In the genomic region with DNA sequence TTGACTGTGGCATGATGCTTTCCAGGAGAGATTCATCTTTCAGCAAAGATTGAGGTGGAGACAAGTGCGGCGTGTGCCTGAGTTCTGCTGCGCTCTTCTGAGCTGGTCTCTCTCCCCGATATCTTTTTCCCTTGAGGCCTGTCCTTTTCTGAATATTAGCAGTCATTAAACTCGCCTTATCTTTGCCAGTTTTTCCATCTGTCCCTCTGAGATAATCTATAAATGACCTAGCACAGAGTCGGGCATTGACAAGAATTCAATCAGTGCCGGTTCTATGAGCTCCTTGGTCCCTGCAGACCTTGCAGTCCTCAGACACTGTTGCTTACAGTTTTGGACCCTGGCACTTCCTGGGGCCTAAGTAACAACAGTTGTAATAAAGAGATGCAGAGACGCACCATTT, we compare ENCODE assay signal across 19 cellular contexts.
A peak's percentile ranks its signal among the peaks of the same experiment; 100 is the strongest.
DNase-seq lines count a peak whose midpoint lies in the region; ATAC-seq lines count a peak whose summit lies in the region.
"Had no signal": no experiment of that assay in that cellular context is flagged by ENCODE, and none has a peak within 500 bp of the region (broad histone marks: within the 10 kb centered on the region; RNA-seq: fewer than 3 reads in every experiment).

No MANE protein-coding gene starts in this region.

- peaks cover 3% of the 10 kb centered on the region for H3K9me3 Mint-ChIP-seq in T-helper 1 cell treated with Interleukin-12 subunit alpha and Interleukin-12 subunit beta and Interleukin-4 antibody, amounts not matched to agents 30 μg/mL and 1 μg/mL, for 36 hours
- H3K9me3 Mint-ChIP-seq in stimulated activated naive CD8-positive, alpha-beta T cell treated with anti-CD3 and anti-CD28 coated beads, Interleukin-15, Interleukin-2, amounts not matched to agents 100 ng/mL and 50 ng/mL, for 24 hours = no peaks in the 10 kb centered on the region
- H3K9me3 Mint-ChIP-seq in stimulated activated naive CD8-positive, alpha-beta T cell treated with anti-CD3 and anti-CD28 coated beads, Interleukin-15, amount 100 ng/mL, for 72 hours = no peaks in the 10 kb centered on the region
- peaks cover 0 to 3% (median 0%) of the 10 kb centered on the region in 11 donors for H3K9me3 Mint-ChIP-seq in naive thymus-derived CD4-positive, alpha-beta T cell
- H3K9me3 Mint-ChIP-seq: IgD-negative memory B cell had no signal

- DNase-seq in T-helper 1 cell (no peak), substantia nigra (lab: John Stamatoyannopoulos, UW) (no peak)
- DNase-seq in stimulated activated naive CD8-positive, alpha-beta T cell treated with anti-CD3 and anti-CD28 coated beads, Interleukin-15, amount 100 ng/mL, for 72 hours = no peak
- no peak for DNase-seq in naive thymus-derived CD4-positive, alpha-beta T cell
- DNase-seq: Caco-2, GM23248, MM.1S, NCI-H1092, NCI-H1436 treated with DMSO at 0.1 percent for 48 hours, NCI-H2029, NCI-H345, NCI-H524 treated with DMSO at 0.1 percent for 48 hours had no signal

- intact Hi-C loops in naive thymus-derived CD4-positive, alpha-beta T cell (cut with micrococcal nuclease) = no loop called here

- no peaks in the 10 kb centered on the region for H3K9me3 ChIP-seq in naive thymus-derived CD4-positive, alpha-beta T cell (ENCODE audit: control insufficient read depth in 2 of 3, low read length in 3 of 3)
- H3K9me3 ChIP-seq: Caco-2, HAP-1 had no signal

- H3K4me3 ChIP-seq in naive thymus-derived CD4-positive, alpha-beta T cell (ENCODE audit: low read length) = no peak overlapping the region
- H3K4me3 ChIP-seq: GM23248, HAP-1 had no signal

- H3K27me3 Mint-ChIP-seq in T-helper 1 cell treated with Interleukin-12 subunit alpha and Interleukin-12 subunit beta and Interleukin-4 antibody, amounts not matched to agents 30 μg/mL and 1 μg/mL, for 36 hours (ENCODE audit: low read depth) = no peaks in the 10 kb centered on the region
- no peaks in the 10 kb centered on the region for H3K27me3 Mint-ChIP-seq in stimulated activated naive CD8-positive, alpha-beta T cell treated with anti-CD3 and anti-CD28 coated beads, Interleukin-15, Interleukin-2, amounts not matched to agents 100 ng/mL and 50 ng/mL, for 24 hours
- no peaks in the 10 kb centered on the region for H3K27me3 Mint-ChIP-seq in stimulated activated naive CD8-positive, alpha-beta T cell treated with anti-CD3 and anti-CD28 coated beads, Interleukin-15, amount 100 ng/mL, for 72 hours
- no peaks in the 10 kb centered on the region for H3K27me3 Mint-ChIP-seq in naive thymus-derived CD4-positive, alpha-beta T cell
- H3K27me3 Mint-ChIP-seq: IgD-negative memory B cell had no signal

- POLR2A ChIA-PET in naive thymus-derived CD4-positive, alpha-beta T cell (lab: Charles Lee) = interaction anchor here (1.2 to 16.5 kb wide), 7 partner anchors 9 to 151 kb away, joined by 3 to 416 read pairs (median 42); a partner anchor contains a TSS

- no peak for ATAC-seq in stimulated activated naive CD8-positive, alpha-beta T cell treated with anti-CD3 and anti-CD28 coated beads, Interleukin-15, amount 100 ng/mL, for 72 hours
- no peak for ATAC-seq in naive thymus-derived CD4-positive, alpha-beta T cell
- ATAC-seq in GM19035 (IDR thresholded peaks at IDR 0.05; ENCODE audit: unreplicated experiment) (no peak), HG03025 (IDR thresholded peaks at IDR 0.05; ENCODE audit: low FRiP score, unreplicated experiment) (no peak)

- H3K27ac ChIP-seq in naive thymus-derived CD4-positive, alpha-beta T cell (ENCODE audit: low read depth, low read length) = no peak overlapping the region
- no peak overlapping the region for H3K27ac ChIP-seq in substantia nigra (ENCODE audit: low read depth, low read length, poor library complexity, severe bottlenecking)
- H3K27ac ChIP-seq: 22Rv1, GM23248 had no signal

- peaks cover 78% of the 10 kb centered on the region for H3K4me1 Mint-ChIP-seq in T-helper 1 cell treated with Interleukin-12 subunit alpha and Interleukin-12 subunit beta and Interleukin-4 antibody, amounts not matched to agents 30 μg/mL and 1 μg/mL, for 36 hours (ENCODE audit: low read depth)
- peaks cover 67% of the 10 kb centered on the region for H3K4me1 Mint-ChIP-seq in stimulated activated naive CD8-positive, alpha-beta T cell treated with anti-CD3 and anti-CD28 coated beads, Interleukin-15, Interleukin-2, amounts not matched to agents 100 ng/mL and 50 ng/mL, for 24 hours (ENCODE audit: low read depth)
- peaks cover 91% of the 10 kb centered on the region for H3K4me1 Mint-ChIP-seq in stimulated activated naive CD8-positive, alpha-beta T cell treated with anti-CD3 and anti-CD28 coated beads, Interleukin-15, amount 100 ng/mL, for 72 hours
- H3K4me1 Mint-ChIP-seq in naive thymus-derived CD4-positive, alpha-beta T cell = peaks cover 61 to 100% (median 92%) of the 10 kb centered on the region in 7 donors

- H3K27ac Mint-ChIP-seq in T-helper 1 cell treated with Interleukin-12 subunit alpha and Interleukin-12 subunit beta and Interleukin-4 antibody, amounts not matched to agents 30 μg/mL and 1 μg/mL, for 36 hours = peak overlapping the region; percentile 18
- H3K27ac Mint-ChIP-seq in stimulated activated naive CD8-positive, alpha-beta T cell treated with anti-CD3 and anti-CD28 coated beads, Interleukin-15, Interleukin-2, amounts not matched to agents 100 ng/mL and 50 ng/mL, for 24 hours = peak overlapping the region; percentile 22
- H3K27ac Mint-ChIP-seq in stimulated activated naive CD8-positive, alpha-beta T cell treated with anti-CD3 and anti-CD28 coated beads, Interleukin-15, amount 100 ng/mL, for 72 hours = no peak overlapping the region
- peak overlapping the region; percentile 4 to 94 (median 58) for H3K27ac Mint-ChIP-seq in naive thymus-derived CD4-positive, alpha-beta T cell
- H3K27ac Mint-ChIP-seq: IgD-negative memory B cell had no signal

- H3K36me3 Mint-ChIP-seq in T-helper 1 cell treated with Interleukin-12 subunit alpha and Interleukin-12 subunit beta and Interleukin-4 antibody, amounts not matched to agents 30 μg/mL and 1 μg/mL, for 36 hours (ENCODE audit: low read depth) = peaks cover 9% of the 10 kb centered on the region
- no peaks in the 10 kb centered on the region for H3K36me3 Mint-ChIP-seq in stimulated activated naive CD8-positive, alpha-beta T cell treated with anti-CD3 and anti-CD28 coated beads, Interleukin-15, Interleukin-2, amounts not matched to agents 100 ng/mL and 50 ng/mL, for 24 hours (ENCODE audit: low read depth)
- peaks cover 0 to 12% (median 0%) of the 10 kb centered on the region in 5 donors for H3K36me3 Mint-ChIP-seq in naive thymus-derived CD4-positive, alpha-beta T cell

- H3K4me3 Mint-ChIP-seq in T-helper 1 cell treated with Interleukin-12 subunit alpha and Interleukin-12 subunit beta and Interleukin-4 antibody, amounts not matched to agents 30 μg/mL and 1 μg/mL, for 36 hours = no peak overlapping the region
- no peak overlapping the region for H3K4me3 Mint-ChIP-seq in stimulated activated naive CD8-positive, alpha-beta T cell treated with anti-CD3 and anti-CD28 coated beads, Interleukin-15, Interleukin-2, amounts not matched to agents 100 ng/mL and 50 ng/mL, for 24 hours
- H3K4me3 Mint-ChIP-seq in stimulated activated naive CD8-positive, alpha-beta T cell treated with anti-CD3 and anti-CD28 coated beads, Interleukin-15, amount 100 ng/mL, for 72 hours = no peak overlapping the region
- H3K4me3 Mint-ChIP-seq in naive thymus-derived CD4-positive, alpha-beta T cell = peak overlapping the region in 7 of 10 donors; percentile 1 to 89 (median 17)

- peaks cover 17 to 73% of the 10 kb centered on the region in 2 donors for H3K4me1 ChIP-seq in naive thymus-derived CD4-positive, alpha-beta T cell (ENCODE audit: control insufficient read depth in 2 of 2, insufficient read depth in 2 of 2, low read length in 2 of 2)
- H3K4me1 ChIP-seq: Caco-2, HAP-1 had no signal

- no peaks in the 10 kb centered on the region for H3K36me3 ChIP-seq in naive thymus-derived CD4-positive, alpha-beta T cell (ENCODE audit: control insufficient read depth in 2 of 3, insufficient read depth in 3 of 3, low read length in 3 of 3)
- H3K36me3 ChIP-seq: HAP-1 had no signal

- no peaks in the 10 kb centered on the region for H3K27me3 ChIP-seq in naive thymus-derived CD4-positive, alpha-beta T cell (ENCODE audit: control insufficient read depth in 2 of 2, insufficient read depth in 2 of 2, low read length in 2 of 2)

- CTCF ChIA-PET in naive thymus-derived CD4-positive, alpha-beta T cell (lab: Charles Lee) = interaction anchor here (0.7 to 1.8 kb wide), 8 partner anchors 9 to 193 kb away, joined by 3 to 7 read pairs (median 4); no protein-coding TSS in a partner anchor

Comparison
In these comparisons a context has a peak if more than half of its experiments do, and no peak if none do; other contexts are left out.
1. H3K27ac Mint-ChIP-seq: peak in T-helper 1 cell treated with Interleukin-12 subunit alpha and Interleukin-12 subunit beta and Interleukin-4 antibody, amounts not matched to agents 30 μg/mL and 1 μg/mL, for 36 hours (single experiment), stimulated activated naive CD8-positive, alpha-beta T cell treated with anti-CD3 and anti-CD28 coated beads, Interleukin-15, Interleukin-2, amounts not matched to agents 100 ng/mL and 50 ng/mL, for 24 hours (single experiment) and naive thymus-derived CD4-positive, alpha-beta T cell (9 of 9); none in stimulated activated naive CD8-positive, alpha-beta T cell treated with anti-CD3 and anti-CD28 coated beads, Interleukin-15, amount 100 ng/mL, for 72 hours (0 of 2).
2. H3K4me3 Mint-ChIP-seq: peak in naive thymus-derived CD4-positive, alpha-beta T cell (7 of 10); none in T-helper 1 cell treated with Interleukin-12 subunit alpha and Interleukin-12 subunit beta and Interleukin-4 antibody, amounts not matched to agents 30 μg/mL and 1 μg/mL, for 36 hours (single experiment), stimulated activated naive CD8-positive, alpha-beta T cell treated with anti-CD3 and anti-CD28 coated beads, Interleukin-15, Interleukin-2, amounts not matched to agents 100 ng/mL and 50 ng/mL, for 24 hours (single experiment) and stimulated activated naive CD8-positive, alpha-beta T cell treated with anti-CD3 and anti-CD28 coated beads, Interleukin-15, amount 100 ng/mL, for 72 hours (0 of 2).